22 cellular contexts compared by ENCODE assay signal in the genomic region with DNA sequence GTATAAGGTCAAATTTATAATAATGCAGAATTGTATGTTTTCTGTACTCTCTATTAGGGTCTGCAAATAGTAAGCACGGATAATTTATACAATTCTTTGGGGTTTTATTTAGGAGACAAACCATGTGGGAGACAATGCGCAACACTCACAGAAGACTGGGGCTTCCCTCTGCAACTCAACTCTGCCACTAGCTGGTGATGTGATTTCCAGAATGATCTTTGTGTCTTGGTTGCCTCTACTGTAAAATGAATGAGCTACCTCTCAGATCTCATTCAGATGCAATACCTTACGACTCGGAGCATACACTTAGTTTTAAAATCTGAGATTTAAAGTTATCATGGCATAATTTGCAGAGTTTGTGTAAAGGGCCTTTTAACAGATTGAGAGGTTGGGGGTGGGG. TPM values are rescaled to one million over a fixed set of nuclear protein-coding genes. Genes with fewer than 3 reads are reported as not detected.
DNase-seq lines count a peak whose midpoint lies in the region; ATAC-seq and TF ChIP-seq lines count a peak whose summit lies in the region.
"Had no signal": no experiment of that assay in that cellular context is flagged by ENCODE, and none has a peak within 500 bp of the region (broad histone marks: within the 10 kb centered on the region; RNA-seq: fewer than 3 reads in every experiment).

No MANE protein-coding gene starts in this region.

- H3K9me2 ChIP-seq in HCT116 (ENCODE audit: insufficient read depth) = no peaks in the 10 kb centered on the region

- RAD21 ChIA-PET in HCT116 (lab: Charles Lee; ENCODE audit: low non-redundant PET in 1 of 2, low total read pairs in 2 of 2, uncharacterized antibody in 2 of 2, unreplicated experiment in 2 of 2) = interaction anchor here in 1 of 2 experiments (0.9 kb wide), 1 partner anchor 374 kb away, joined by 3 read pairs; no protein-coding TSS in a partner anchor

- peaks cover 76% of the 10 kb centered on the region for H3K4me1 Mint-ChIP-seq in activated CD8-positive, alpha-beta T cell treated with anti-CD3 and anti-CD28 coated beads for 36 hours (ENCODE audit: low read depth)
- peaks cover 78% of the 10 kb centered on the region for H3K4me1 Mint-ChIP-seq in activated CD8-positive, alpha-beta T cell treated with anti-CD3 and anti-CD28 coated beads, Interleukin-2, amount 10 ng/mL, durations not matched to agents 7 days and 5 days (ENCODE audit: low read depth)

- no peak overlapping the region for H3K27ac Mint-ChIP-seq in activated CD8-positive, alpha-beta T cell treated with anti-CD3 and anti-CD28 coated beads for 36 hours
- H3K27ac Mint-ChIP-seq in activated CD8-positive, alpha-beta T cell treated with anti-CD3 and anti-CD28 coated beads, Interleukin-2, amount 10 ng/mL, durations not matched to agents 7 days and 5 days = no peak overlapping the region
- H3K27ac Mint-ChIP-seq: activated B cell treated with CpG ODN at 0.5 μM for 24 hours; stimulated activated memory B cell treated with anti-CD40 and anti-IgM and Interleukin-4, amounts not matched to agents 10 μg/mL and 1 μg/mL and 100 μg/mL, for 72 hours had no signal

- peaks cover 9 to 12% of the 10 kb centered on the region in 2 experiments; a peak in 3 of 4 replicates for H3K4me1 ChIP-seq in HCT116 (ENCODE audit: control insufficient read depth in 1 of 2, insufficient read depth in 2 of 2, low read length in 2 of 2)
- peaks cover 13% of the 10 kb centered on the region for H3K4me1 ChIP-seq in osteoblast (ENCODE audit: insufficient read depth, low read length)
- H3K4me1 ChIP-seq: A549 had no signal

- H2AFZ ChIP-seq in HCT116 (ENCODE audit: low read depth, low read length, poor library complexity, severe bottlenecking) (no peak overlapping the region), osteoblast (ENCODE audit: low read length) (no peak overlapping the region)

- H3K27me3 ChIP-seq in HCT116 (ENCODE audit: insufficient read depth, low read length) = no peaks in the 10 kb centered on the region
- H3K27me3 ChIP-seq in osteoblast (ENCODE audit: insufficient read depth, low read length) = no peaks in the 10 kb centered on the region
- H3K27me3 ChIP-seq: transverse colon had no signal

- CTCF ChIA-PET in activated CD8-positive, alpha-beta T cell treated with anti-CD3 and anti-CD28 coated beads for 36 hours (lab: Charles Lee) = interaction anchor here (0.9 to 1.8 kb wide), 4 partner anchors 29 to 214 kb away, joined by 3 to 6 read pairs (median 4); no protein-coding TSS in a partner anchor
- CTCF ChIA-PET in activated CD8-positive, alpha-beta T cell treated with anti-CD3 and anti-CD28 coated beads, Interleukin-2, amount 10 ng/mL, durations not matched to agents 7 days and 5 days (lab: Charles Lee) = interaction anchor here (0.6 to 2.8 kb wide), 12 partner anchors 9 to 214 kb away, joined by 3 to 12 read pairs (median 4); no protein-coding TSS in a partner anchor
- CTCF ChIA-PET in HCT116 (lab: Charles Lee) = interaction anchor here (1.0 kb wide), 1 partner anchor 194 kb away, joined by 3 read pairs; no protein-coding TSS in a partner anchor

- H3K4me3 ChIP-seq in HCT116 (replicated peaks in 1 of 2; ENCODE audit: low read depth in 1 of 2, low read length in 2 of 2) (no peak overlapping the region), choroid plexus epithelial cell (ENCODE audit: low read depth, low read length) (no peak overlapping the region), osteoblast (ENCODE audit: insufficient read depth, low read length) (no peak overlapping the region)
- H3K4me3 ChIP-seq: A549 had no signal

- H3K36me3 Mint-ChIP-seq in activated CD8-positive, alpha-beta T cell treated with anti-CD3 and anti-CD28 coated beads for 36 hours (ENCODE audit: low read depth) = peaks cover 32% of the 10 kb centered on the region
- peaks cover 42% of the 10 kb centered on the region for H3K36me3 Mint-ChIP-seq in activated CD8-positive, alpha-beta T cell treated with anti-CD3 and anti-CD28 coated beads, Interleukin-2, amount 10 ng/mL, durations not matched to agents 7 days and 5 days (ENCODE audit: low read depth)

- H3K27ac ChIP-seq in HCT116 (ENCODE audit: low read depth, low read length) = no peak overlapping the region
- no peak overlapping the region for H3K27ac ChIP-seq in osteoblast (ENCODE audit: low read depth, low read length)
- H3K27ac ChIP-seq: A549, transverse colon had no signal

- H3K9me3 Mint-ChIP-seq in activated CD8-positive, alpha-beta T cell treated with anti-CD3 and anti-CD28 coated beads for 36 hours = no peaks in the 10 kb centered on the region
- no peaks in the 10 kb centered on the region for H3K9me3 Mint-ChIP-seq in activated CD8-positive, alpha-beta T cell treated with anti-CD3 and anti-CD28 coated beads, Interleukin-2, amount 10 ng/mL, durations not matched to agents 7 days and 5 days (ENCODE audit: insufficient read depth)
- H3K9me3 Mint-ChIP-seq: activated B cell treated with CpG ODN at 0.5 μM for 24 hours; central memory CD8-positive, alpha-beta T cell; stimulated activated memory B cell treated with anti-CD40 and anti-IgM and Interleukin-4, amounts not matched to agents 10 μg/mL and 1 μg/mL and 100 μg/mL, for 72 hours had no signal

- peaks cover 0 to 36% of the 10 kb centered on the region in 2 experiments; a peak in 2 of 4 replicates for H3K36me3 ChIP-seq in HCT116 (ENCODE audit: control insufficient read depth in 1 of 2, insufficient read depth in 2 of 2, low read length in 2 of 2)
- H3K36me3 ChIP-seq in osteoblast (ENCODE audit: insufficient read depth, low read length) = no peaks in the 10 kb centered on the region
- H3K36me3 ChIP-seq: transverse colon had no signal

- TF ChIP-seq POLR2A in HCT116 (IDR thresholded peaks at IDR 0.05; ENCODE audit: borderline replicate concordance, extremely low read depth, insufficient read depth, insufficient read length) = no peak

- H3K9ac ChIP-seq in HCT116 (ENCODE audit: low read length) = no peak overlapping the region

- H3K27me3 Mint-ChIP-seq in activated CD8-positive, alpha-beta T cell treated with anti-CD3 and anti-CD28 coated beads for 36 hours = no peaks in the 10 kb centered on the region
- H3K27me3 Mint-ChIP-seq in activated CD8-positive, alpha-beta T cell treated with anti-CD3 and anti-CD28 coated beads, Interleukin-2, amount 10 ng/mL, durations not matched to agents 7 days and 5 days (ENCODE audit: low read depth) = no peaks in the 10 kb centered on the region
- H3K27me3 Mint-ChIP-seq: activated B cell treated with CpG ODN at 0.5 μM for 24 hours; central memory CD8-positive, alpha-beta T cell; stimulated activated memory B cell treated with anti-CD40 and anti-IgM and Interleukin-4, amounts not matched to agents 10 μg/mL and 1 μg/mL and 100 μg/mL, for 72 hours had no signal

- H4K20me1 ChIP-seq in HCT116 (ENCODE audit: insufficient read depth) (no peaks in the 10 kb centered on the region), osteoblast (ENCODE audit: insufficient read depth, low read length) (peaks cover 3% of the 10 kb centered on the region)

- no peak for TF ChIP-seq CTCF in activated CD8-positive, alpha-beta T cell treated with anti-CD3 and anti-CD28 coated beads for 36 hours (IDR thresholded peaks at IDR 0.05)
- TF ChIP-seq CTCF in HCT116 (IDR thresholded peaks at IDR 0.05 in 2 of 3, conservative IDR thresholded peaks at IDR 0.05 in 1 of 3; ENCODE audit: borderline replicate concordance in 1 of 3, insufficient read depth in 1 of 3, low read depth in 2 of 3, low read length in 2 of 3) (no peak), choroid plexus epithelial cell (conservative IDR thresholded peaks at IDR 0.05; ENCODE audit: low read depth, low read length) (peak; percentile 23), osteoblast (IDR thresholded peaks at IDR 0.05; ENCODE audit: extremely low read depth, low read depth, low read length) (peak; percentile 6)

- intact Hi-C loops in activated CD8-positive, alpha-beta T cell treated with anti-CD3 and anti-CD28 coated beads for 36 hours (cut with micrococcal nuclease) = no loop called here
- intact Hi-C loops in HCT116 (cut with micrococcal nuclease) = no loop called here

- no peaks in the 10 kb centered on the region for H3K9me3 ChIP-seq in HCT116 (ENCODE audit: control insufficient read depth in 1 of 2, insufficient read depth in 1 of 2, low read depth in 1 of 2, low read length in 2 of 2)
- H3K9me3 ChIP-seq in osteoblast (ENCODE audit: low read depth, low read length) = no peaks in the 10 kb centered on the region
- H3K9me3 ChIP-seq: A549, transverse colon had no signal

- peak; percentile 11 for DNase-seq in activated CD8-positive, alpha-beta T cell treated with anti-CD3 and anti-CD28 coated beads for 36 hours
- no peak for DNase-seq in activated CD8-positive, alpha-beta T cell treated with anti-CD3 and anti-CD28 coated beads, Interleukin-2, amount 10 ng/mL, durations not matched to agents 7 days and 5 days
- DNase-seq in HCT116 (ENCODE audit: low read depth, low spot score) (no peak), choroid plexus epithelial cell (ENCODE audit: low read depth) (no peak), osteoblast (ENCODE audit: insufficient read length, low spot score, missing footprints) (peak; percentile 67), MV-4-11 (lab: John Stamatoyannopoulos, UW) (no peak)
- DNase-seq in stimulated activated CD4-positive, alpha-beta T cell treated with anti-CD3 and anti-CD28 coated beads, Interleukin-4, amount 100 ng/mL, for 4 hours = no peak
- DNase-seq: activated B cell treated with CpG ODN at 0.5 μM for 24 hours; activated gamma-delta T cell treated with Interleukin-2 at 50 U/mL for 16 hours; anterior cingulate cortex; C1 segment of cervical spinal cord; DMS153; effector CD4-positive, alpha-beta T cell; kidney; mesenchymal stem cell; NCI-H146; transverse colon had no signal

- H3K79me2 ChIP-seq in HCT116 (ENCODE audit: insufficient read depth, low read length) = peaks cover 63% of the 10 kb centered on the region
- peaks cover 16% of the 10 kb centered on the region for H3K79me2 ChIP-seq in osteoblast (ENCODE audit: insufficient read depth, low read length)

- BruUV-seq in HCT116 (replicated peaks; lab: Mats Ljungman, UMichigan) = no TSS peak

- ATAC-seq in activated CD8-positive, alpha-beta T cell treated with anti-CD3 and anti-CD28 coated beads for 36 hours = no peak
- no peak for ATAC-seq in activated CD8-positive, alpha-beta T cell treated with anti-CD3 and anti-CD28 coated beads, Interleukin-2, amount 10 ng/mL, durations not matched to agents 7 days and 5 days
- no peak for ATAC-seq in HCT116
- no peak for ATAC-seq in HG02588 (IDR thresholded peaks at IDR 0.05; ENCODE audit: unreplicated experiment)
- ATAC-seq: A549; Right ventricle myocardium inferior; stimulated activated memory B cell treated with anti-CD40 and anti-IgM and Interleukin-4, amounts not matched to agents 10 μg/mL and 1 μg/mL and 100 μg/mL, for 72 hours had no signal

- H3K4me2 ChIP-seq in HCT116 (ENCODE audit: low read length) = no peak overlapping the region
- no peak overlapping the region for H3K4me2 ChIP-seq in osteoblast (ENCODE audit: insufficient read depth, low read length)
- H3K4me2 ChIP-seq: A549 had no signal

- POLR2A ChIA-PET in activated CD8-positive, alpha-beta T cell treated with anti-CD3 and anti-CD28 coated beads for 36 hours (lab: Charles Lee) = no interaction called here
- POLR2A ChIA-PET in activated CD8-positive, alpha-beta T cell treated with anti-CD3 and anti-CD28 coated beads, Interleukin-2, amount 10 ng/mL, durations not matched to agents 7 days and 5 days (lab: Charles Lee) = interaction anchor here (0.9 to 1.1 kb wide), 2 partner anchors 20 to 29 kb away, joined by 3 to 6 read pairs; no protein-coding TSS in a partner anchor
- POLR2A ChIA-PET in HCT116 (lab: Charles Lee) = interaction anchor here (1.2 kb wide), 1 partner anchor 9 kb away, joined by 3 read pairs; no protein-coding TSS in a partner anchor

- TF ChIP-seq RAD21 in HCT116 (IDR thresholded peaks at IDR 0.05; ENCODE audit: low read depth) = peak; percentile 41

- H3K4me3 Mint-ChIP-seq in activated CD8-positive, alpha-beta T cell treated with anti-CD3 and anti-CD28 coated beads for 36 hours = no peak overlapping the region
- no peak overlapping the region for H3K4me3 Mint-ChIP-seq in activated CD8-positive, alpha-beta T cell treated with anti-CD3 and anti-CD28 coated beads, Interleukin-2, amount 10 ng/mL, durations not matched to agents 7 days and 5 days
- H3K4me3 Mint-ChIP-seq: activated B cell treated with CpG ODN at 0.5 μM for 24 hours; central memory CD8-positive, alpha-beta T cell; stimulated activated memory B cell treated with anti-CD40 and anti-IgM and Interleukin-4, amounts not matched to agents 10 μg/mL and 1 μg/mL and 100 μg/mL, for 72 hours had no signal

RNA-seq across cellular contexts. Expression of a gene that starts 6.4 kb away (rescaled TPM):
- 10 to 100 TPM; 18.5 to 19.4 TPM for total RNA-seq in activated CD8-positive, alpha-beta T cell treated with anti-CD3 and anti-CD28 coated beads for 36 hours
- total RNA-seq in activated CD8-positive, alpha-beta T cell treated with anti-CD3 and anti-CD28 coated beads, Interleukin-2, amount 10 ng/mL, durations not matched to agents 7 days and 5 days = 10 to 100 TPM; 13.7 to 13.9 TPM
- total RNA-seq in HCT116 (2021; ENCODE audit: unreplicated experiment) = 46.0 TPM
- polyA plus RNA-seq in HCT116 (2012) = 8.9 and 9.9 TPM in 2 replicates
- total RNA-seq in osteoblast = 67.2 and 79.6 TPM in 2 replicates

Comparison
In these comparisons a context has a peak if more than half of its experiments do, and no peak if none do; other contexts are left out.
1. DNase-seq: peak in activated CD8-positive, alpha-beta T cell treated with anti-CD3 and anti-CD28 coated beads for 36 hours (single experiment) and osteoblast (single experiment); none in activated CD8-positive, alpha-beta T cell treated with anti-CD3 and anti-CD28 coated beads, Interleukin-2, amount 10 ng/mL, durations not matched to agents 7 days and 5 days (single experiment), HCT116 (single experiment), choroid plexus epithelial cell (single experiment), stimulated activated CD4-positive, alpha-beta T cell treated with anti-CD3 and anti-CD28 coated beads, Interleukin-4, amount 100 ng/mL, for 4 hours (0 of 2) and MV-4-11 (single experiment).
2. CTCF ChIP-seq: peak in choroid plexus epithelial cell (single experiment) and osteoblast (single experiment); none in activated CD8-positive, alpha-beta T cell treated with anti-CD3 and anti-CD28 coated beads for 36 hours (single experiment) and HCT116 (0 of 3).